ENCODE assay signal across 15 cellular contexts in the genomic region with DNA sequence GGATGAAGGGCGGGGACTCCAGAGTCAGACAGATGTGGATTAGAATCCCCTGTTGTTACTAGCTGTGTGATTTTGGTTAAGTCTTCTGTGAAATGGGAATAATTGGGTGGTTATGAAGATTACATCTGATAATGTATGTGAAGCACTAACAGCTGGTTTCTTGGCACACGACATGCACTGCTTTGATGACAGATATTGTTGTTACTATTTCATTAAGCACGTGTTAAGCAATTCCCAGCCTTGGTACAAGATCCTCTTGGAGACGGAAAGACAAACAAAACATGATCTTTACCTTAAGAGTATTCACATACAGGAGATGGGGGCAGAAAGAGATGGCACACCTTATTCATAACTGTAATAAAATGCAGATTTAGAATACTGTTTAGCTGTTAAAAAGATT. TPM values are rescaled to one million over a fixed set of nuclear protein-coding genes. Genes with fewer than 3 reads are reported as not detected.
DNase-seq lines count a peak whose midpoint lies in the region; ATAC-seq and TF ChIP-seq lines count a peak whose summit lies in the region.
"Had no signal": no experiment of that assay in that cellular context is flagged by ENCODE, and none has a peak within 500 bp of the region (broad histone marks: within the 10 kb centered on the region; RNA-seq: fewer than 3 reads in every experiment).

No MANE protein-coding gene starts in this region.

- no peak overlapping the region for H3K4me3 ChIP-seq in BLaER1 treated with 17β-estradiol and CSF1 and Interleukin-3, amounts not matched to agents 10 nM and 100 nM
- H3K4me3 ChIP-seq in epithelial cell of esophagus (ENCODE audit: low read length) (no peak overlapping the region), osteoblast (ENCODE audit: insufficient read depth, low read length) (no peak overlapping the region), coronary artery (no peak overlapping the region)
- H3K4me3 ChIP-seq: SJCRH30 had no signal

- H3K4me1 ChIP-seq in BLaER1 treated with 17β-estradiol and CSF1 and Interleukin-3, amounts not matched to agents 10 nM and 100 nM: peaks cover 55 to 98% (median 89%) of the 10 kb centered on the region in 10 experiments
- peaks cover 32% of the 10 kb centered on the region for H3K4me1 ChIP-seq in osteoblast (ENCODE audit: insufficient read depth, low read length)

- no peak for TF ChIP-seq EP300 in Ishikawa (IDR thresholded peaks at IDR 0.05; ENCODE audit: borderline replicate concordance)

- ATAC-seq in HG02852 (IDR thresholded peaks at IDR 0.05; ENCODE audit: unreplicated experiment): no peak

- TF ChIP-seq CTCF in epithelial cell of esophagus (IDR thresholded peaks at IDR 0.05; ENCODE audit: insufficient read depth, low read depth, low read length, missing control alignments): no peak
- TF ChIP-seq CTCF in osteoblast (IDR thresholded peaks at IDR 0.05; ENCODE audit: extremely low read depth, low read depth, low read length): no peak
- no peak for TF ChIP-seq CTCF in coronary artery (IDR thresholded peaks at IDR 0.05)

- H3K27ac ChIP-seq in BLaER1 treated with 17β-estradiol and CSF1 and Interleukin-3, amounts not matched to agents 10 nM and 100 nM: peak overlapping the region in 4 of 11 experiments; percentile 2 to 32 (median 14); a peak in 2 of 22 replicates
- H3K27ac ChIP-seq in osteoblast (ENCODE audit: low read depth, low read length) (peak overlapping the region; percentile 21), coronary artery (no peak overlapping the region)
- H3K27ac ChIP-seq: SJCRH30 had no signal

- H3K79me2 ChIP-seq in osteoblast (ENCODE audit: insufficient read depth, low read length): peaks cover 100% of the 10 kb centered on the region

- H3K9ac ChIP-seq in BLaER1 treated with 17β-estradiol and CSF1 and Interleukin-3, amounts not matched to agents 10 nM and 100 nM: no peak overlapping the region

- H3K27me3 ChIP-seq in BLaER1 treated with 17β-estradiol and CSF1 and Interleukin-3, amounts not matched to agents 10 nM and 100 nM: no peaks in the 10 kb centered on the region
- no peaks in the 10 kb centered on the region for H3K27me3 ChIP-seq in osteoblast (ENCODE audit: insufficient read depth, low read length)
- H3K27me3 ChIP-seq: SJCRH30 had no signal

- H4K20me1 ChIP-seq in BLaER1 treated with 17β-estradiol and CSF1 and Interleukin-3, amounts not matched to agents 10 nM and 100 nM: no peaks in the 10 kb centered on the region
- peaks cover 41% of the 10 kb centered on the region for H4K20me1 ChIP-seq in osteoblast (ENCODE audit: insufficient read depth, low read length)

- DNase-seq in epithelial cell of esophagus (ENCODE audit: low read depth) (peak; percentile 28), osteoblast (ENCODE audit: insufficient read length, low spot score, missing footprints) (no peak), coronary artery (ENCODE audit: low spot score) (no peak)
- no peak for DNase-seq in stimulated activated naive CD4-positive, alpha-beta T cell (lab: John Stamatoyannopoulos, UW)
- DNase-seq: Calu3; CD4-positive, alpha-beta memory T cell; MV-4-11; NCI-H1417; NCI-H1930; NCI-H748 treated with DMSO at 0.1 percent for 48 hours; RPMI8226; SJCRH30 had no signal

- H3K36me3 ChIP-seq in BLaER1 treated with 17β-estradiol and CSF1 and Interleukin-3, amounts not matched to agents 10 nM and 100 nM: peaks cover 0 to 16% (median 9%) of the 10 kb centered on the region in 11 experiments; a peak in 9 of 22 replicates
- peaks cover 16% of the 10 kb centered on the region for H3K36me3 ChIP-seq in osteoblast (ENCODE audit: insufficient read depth, low read length)
- H3K36me3 ChIP-seq: SJCRH30 had no signal

- no peak overlapping the region for H2AFZ ChIP-seq in osteoblast (ENCODE audit: low read length)

- peak overlapping the region; percentile 55 to 90 (median 73); a peak in 20 of 22 replicates for H3K4me2 ChIP-seq in BLaER1 treated with 17β-estradiol and CSF1 and Interleukin-3, amounts not matched to agents 10 nM and 100 nM
- no peak overlapping the region for H3K4me2 ChIP-seq in osteoblast (ENCODE audit: insufficient read depth, low read length)

- peaks cover 0 to 6% (median 0%) of the 10 kb centered on the region in 11 experiments; a peak in 2 of 22 replicates for H3K9me3 ChIP-seq in BLaER1 treated with 17β-estradiol and CSF1 and Interleukin-3, amounts not matched to agents 10 nM and 100 nM (replicated peaks in 1 of 11)
- no peaks in the 10 kb centered on the region for H3K9me3 ChIP-seq in osteoblast (ENCODE audit: low read depth, low read length)
- H3K9me3 ChIP-seq: SJCRH30 had no signal

- no peak for TF ChIP-seq RAD21 in Ishikawa (IDR thresholded peaks at IDR 0.05; ENCODE audit: low read depth)

TF ChIP-seq in Ishikawa, 13 proteins besides CTCF, POLR2A, EP300 and RAD21:
- TF ChIP-seq, protein P1, sequence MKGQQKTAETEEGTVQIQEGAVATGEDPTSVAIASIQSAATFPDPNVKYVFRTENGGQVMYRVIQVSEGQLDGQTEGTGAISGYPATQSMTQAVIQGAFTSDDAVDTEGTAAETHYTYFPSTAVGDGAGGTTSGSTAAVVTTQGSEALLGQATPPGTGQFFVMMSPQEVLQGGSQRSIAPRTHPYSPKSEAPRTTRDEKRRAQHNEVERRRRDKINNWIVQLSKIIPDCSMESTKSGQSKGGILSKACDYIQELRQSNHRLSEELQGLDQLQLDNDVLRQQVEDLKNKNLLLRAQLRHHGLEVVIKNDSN (IDR thresholded peaks at IDR 0.05): no peak
- TF ChIP-seq NFIC (IDR thresholded peaks at IDR 0.05): 0 out of 2 replicates have a peak, but pooled peaks have one; percentile 10

RNA-seq across cellular contexts. Expression of a gene that starts 7.9 kb away (rescaled TPM):
- 166 and 179 TPM in 2 replicates for total RNA-seq in osteoblast
